In the genomic region with DNA sequence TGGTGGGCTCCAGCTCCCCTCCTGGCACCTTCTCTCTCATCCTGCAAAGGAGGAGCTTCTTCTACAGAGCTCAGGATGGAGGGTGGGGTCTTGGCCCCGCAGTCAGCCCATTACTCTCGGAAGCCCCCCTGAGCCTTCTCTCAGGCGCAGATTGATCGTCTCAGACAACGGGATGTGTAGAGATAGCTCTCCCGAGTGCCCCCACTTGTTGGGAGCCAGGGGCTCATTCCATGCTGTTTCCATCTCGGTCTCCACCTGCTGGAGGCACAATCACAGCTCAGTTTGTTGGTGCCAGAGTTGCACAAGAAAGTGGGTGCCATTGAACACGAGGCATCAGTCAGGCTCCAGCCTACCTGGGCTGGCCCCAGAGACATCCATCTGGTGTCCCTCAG, we compare ENCODE assay signal across 13 cellular contexts. TPM values are rescaled to one million over a fixed set of nuclear protein-coding genes. Genes with fewer than 3 reads are reported as not detected.
DNase-seq lines count a peak whose midpoint lies in the region; ATAC-seq and TF ChIP-seq lines count a peak whose summit lies in the region.
"Had no signal": no experiment of that assay in that cellular context is flagged by ENCODE, and none has a peak within 500 bp of the region (broad histone marks: within the 10 kb centered on the region; RNA-seq: fewer than 3 reads in every experiment).

No MANE protein-coding gene starts in this region.

- peaks cover 82% of the 10 kb centered on the region for H3K9me3 Mint-ChIP-seq in GM23338

- no peak overlapping the region for H3K27ac Mint-ChIP-seq in GM23338
- H3K27ac Mint-ChIP-seq: CD4-positive, alpha-beta T cell had no signal

- H3K4me1 ChIP-seq in GM23338 (ENCODE audit: insufficient read depth) (peaks cover 16% of the 10 kb centered on the region), esophagus muscularis mucosa (peaks cover 14 to 28% (median 19%) of the 10 kb centered on the region in 4 donors), rectal smooth muscle tissue (ENCODE audit: control insufficient read depth, insufficient read depth, low read length) (peaks cover 4% of the 10 kb centered on the region), smooth muscle cell (ENCODE audit: low read depth) (no peaks in the 10 kb centered on the region)

- H3K36me3 ChIP-seq in GM23338 (ENCODE audit: insufficient read depth) (no peaks in the 10 kb centered on the region), esophagus muscularis mucosa (no peaks in the 10 kb centered on the region), rectal smooth muscle tissue (ENCODE audit: control insufficient read depth, insufficient read depth, low read length) (no peaks in the 10 kb centered on the region), smooth muscle cell (ENCODE audit: low read depth) (no peaks in the 10 kb centered on the region)

- H3K9ac ChIP-seq in rectal smooth muscle tissue (ENCODE audit: low read length) (no peak overlapping the region), smooth muscle cell (ENCODE audit: low read depth) (no peak overlapping the region)
- H3K9ac ChIP-seq: SK-N-SH had no signal

- DNase-seq in 8988T (peak; percentile 55), GM23338 (ENCODE audit: low spot score) (no peak), esophagus muscularis mucosa (ENCODE audit: extremely low spot score) (no peak), smooth muscle cell (lab: John Stamatoyannopoulos, UW; ENCODE audit: unreplicated experiment) (no peak), NCI-H226 (no peak), hepatic stellate cell (ENCODE audit: low spot score) (no peak)
- DNase-seq: activated gamma-delta T cell; CD4-positive, alpha-beta T cell; SK-N-SH had no signal

- H3K4me3 Mint-ChIP-seq in GM23338 = peak overlapping the region; percentile 52; the same call in 1 of the 3 replicates
- H3K4me3 Mint-ChIP-seq: CD4-positive, alpha-beta T cell had no signal

- peak overlapping the region; percentile 79 for H3K27ac ChIP-seq in GM23338 (ENCODE audit: low read depth)
- H3K27ac ChIP-seq in esophagus muscularis mucosa (replicated peaks in 1 of 4) = peak overlapping the region; percentile 58 to 74 (median 70)
- no peak overlapping the region for H3K27ac ChIP-seq in rectal smooth muscle tissue (ENCODE audit: low read depth, low read length)
- no peak overlapping the region for H3K27ac ChIP-seq in smooth muscle cell (ENCODE audit: low read depth)

- TF ChIP-seq CTCF in GM23338 (conservative IDR thresholded peaks at IDR 0.05; ENCODE audit: low read depth in 2 of 2) = peak; percentile 49 to 52; a peak in 3 of 4 replicates
- TF ChIP-seq CTCF in esophagus muscularis mucosa (IDR thresholded peaks at IDR 0.05) = no peak
- TF ChIP-seq CTCF in smooth muscle cell (IDR thresholded peaks at IDR 0.05; ENCODE audit: borderline replicate concordance, insufficient read depth, poor library complexity, severe bottlenecking) = no peak

- peaks cover 36% of the 10 kb centered on the region for H3K36me3 Mint-ChIP-seq in GM23338 (ENCODE audit: low read depth)

- TF ChIP-seq POLR2A in esophagus muscularis mucosa (IDR thresholded peaks at IDR 0.05; ENCODE audit: low read depth) = no peak

- WGBS in esophagus muscularis mucosa = 63% methylated on average over 8 of the region's 8 CpGs
- WGBS in smooth muscle cell (ENCODE audit: low lambda C conversion rate) = 84% methylated on average over 8 of the region's 8 CpGs

- H3F3A ChIP-seq in GM23338 (replicated peaks; ENCODE audit: low read depth) (0 out of 2 replicates have a peak, but pooled peaks cover 4% of the 10 kb centered on the region), smooth muscle cell (ENCODE audit: low read depth) (no peaks in the 10 kb centered on the region)

- no peak for TF ChIP-seq EP300 in esophagus muscularis mucosa (IDR thresholded peaks at IDR 0.05)

- H3K4me3 ChIP-seq in GM23338 (peak overlapping the region; percentile 67), esophagus muscularis mucosa (peak overlapping the region; percentile 47 to 58 (median 49)), rectal smooth muscle tissue (ENCODE audit: low read length) (peak overlapping the region; percentile 44), smooth muscle cell (no peak overlapping the region)

- no peaks in the 10 kb centered on the region for H4K20me1 ChIP-seq in GM23338 (replicated peaks; ENCODE audit: insufficient read depth)
- H4K20me1 ChIP-seq in smooth muscle cell (ENCODE audit: low read depth) = no peaks in the 10 kb centered on the region

- ATAC-seq in GM23338 = no peak
- no peak for ATAC-seq in GM19023 (IDR thresholded peaks at IDR 0.05; ENCODE audit: unreplicated experiment)
- ATAC-seq: left lobe of liver had no signal

- H3K79me2 ChIP-seq in GM23338 (replicated peaks; ENCODE audit: insufficient read depth) = no peaks in the 10 kb centered on the region
- H3K79me2 ChIP-seq in smooth muscle cell (ENCODE audit: low read depth) = no peaks in the 10 kb centered on the region

- H3K9me3 ChIP-seq in esophagus muscularis mucosa (peaks cover 0 to 44% (median 11%) of the 10 kb centered on the region in 4 donors), smooth muscle cell (replicated peaks; ENCODE audit: low read depth) (no peaks in the 10 kb centered on the region)
- H3K9me3 ChIP-seq: SK-N-SH had no signal

- peaks cover 13% of the 10 kb centered on the region for H3K27me3 Mint-ChIP-seq in GM23338 (ENCODE audit: insufficient read depth, low read depth, poor library complexity)

- peaks cover 8% of the 10 kb centered on the region for H3K4me1 Mint-ChIP-seq in GM23338

- 0 out of 2 replicates have a peak, but pooled peaks cover 4% of the 10 kb centered on the region for H3K9me2 ChIP-seq in GM23338 (ENCODE audit: insufficient read depth)
- H3K9me2 ChIP-seq: SK-N-SH had no signal

- H2AFZ ChIP-seq in GM23338 = peak overlapping the region; percentile 99
- H2AFZ ChIP-seq in smooth muscle cell (ENCODE audit: low read depth) = no peak overlapping the region

- H3K27me3 ChIP-seq in GM23338 (ENCODE audit: insufficient read depth) (no peaks in the 10 kb centered on the region), esophagus muscularis mucosa (peaks cover 0 to 3% (median 0%) of the 10 kb centered on the region in 4 donors), rectal smooth muscle tissue (ENCODE audit: control insufficient read depth, insufficient read depth, low read length) (no peaks in the 10 kb centered on the region), smooth muscle cell (ENCODE audit: low read depth) (no peaks in the 10 kb centered on the region)

- H3K4me2 ChIP-seq in GM23338 = peak overlapping the region; percentile 91
- no peak overlapping the region for H3K4me2 ChIP-seq in smooth muscle cell
- H3K4me2 ChIP-seq: SK-N-SH had no signal

- intact Hi-C loops in esophagus muscularis mucosa (cut with DNase I) = no loop called here

TF ChIP-seq in GM23338, 12 proteins besides CTCF, POLR2A, EP300 and RAD21 (continues in another document):
- TF ChIP-seq, protein P1, sequence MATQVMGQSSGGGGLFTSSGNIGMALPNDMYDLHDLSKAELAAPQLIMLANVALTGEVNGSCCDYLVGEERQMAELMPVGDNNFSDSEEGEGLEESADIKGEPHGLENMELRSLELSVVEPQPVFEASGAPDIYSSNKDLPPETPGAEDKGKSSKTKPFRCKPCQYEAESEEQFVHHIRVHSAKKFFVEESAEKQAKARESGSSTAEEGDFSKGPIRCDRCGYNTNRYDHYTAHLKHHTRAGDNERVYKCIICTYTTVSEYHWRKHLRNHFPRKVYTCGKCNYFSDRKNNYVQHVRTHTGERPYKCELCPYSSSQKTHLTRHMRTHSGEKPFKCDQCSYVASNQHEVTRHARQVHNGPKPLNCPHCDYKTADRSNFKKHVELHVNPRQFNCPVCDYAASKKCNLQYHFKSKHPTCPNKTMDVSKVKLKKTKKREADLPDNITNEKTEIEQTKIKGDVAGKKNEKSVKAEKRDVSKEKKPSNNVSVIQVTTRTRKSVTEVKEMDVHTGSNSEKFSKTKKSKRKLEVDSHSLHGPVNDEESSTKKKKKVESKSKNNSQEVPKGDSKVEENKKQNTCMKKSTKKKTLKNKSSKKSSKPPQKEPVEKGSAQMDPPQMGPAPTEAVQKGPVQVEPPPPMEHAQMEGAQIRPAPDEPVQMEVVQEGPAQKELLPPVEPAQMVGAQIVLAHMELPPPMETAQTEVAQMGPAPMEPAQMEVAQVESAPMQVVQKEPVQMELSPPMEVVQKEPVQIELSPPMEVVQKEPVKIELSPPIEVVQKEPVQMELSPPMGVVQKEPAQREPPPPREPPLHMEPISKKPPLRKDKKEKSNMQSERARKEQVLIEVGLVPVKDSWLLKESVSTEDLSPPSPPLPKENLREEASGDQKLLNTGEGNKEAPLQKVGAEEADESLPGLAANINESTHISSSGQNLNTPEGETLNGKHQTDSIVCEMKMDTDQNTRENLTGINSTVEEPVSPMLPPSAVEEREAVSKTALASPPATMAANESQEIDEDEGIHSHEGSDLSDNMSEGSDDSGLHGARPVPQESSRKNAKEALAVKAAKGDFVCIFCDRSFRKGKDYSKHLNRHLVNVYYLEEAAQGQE (IDR thresholded peaks at IDR 0.05; ENCODE audit: unreplicated experiment) = no peak
- no peak for TF ChIP-seq JUNB (IDR thresholded peaks at IDR 0.05; ENCODE audit: unreplicated experiment)

RNA-seq across cellular contexts. Expression of a gene that starts 3.6 kb away (rescaled TPM):
- total RNA-seq in GM23338 (2014; rRNA removed; shearing (Covaris generic)) = 9.8 and 10.3 TPM in 2 replicates
- polyA plus RNA-seq in GM23338 (2016; fragmentation: Nextera tagmentation; extraction: Ambion mirVana) (2.8 and 4.8 TPM in 2 replicates), smooth muscle cell (3.2 and 3.6 TPM in 2 replicates)
- total RNA-seq in esophagus muscularis mucosa (1 to 10 TPM; 5.1 to 9.1 (median 6.6) TPM), smooth muscle cell (3.7 and 4.8 TPM in 2 replicates)

RNA-seq across cellular contexts. Expression of a gene that starts 21.7 kb away (rescaled TPM):
- total RNA-seq in GM23338 (2014; rRNA removed; shearing (Covaris generic)) = 0.93 and 1.5 TPM in 2 replicates
- polyA plus RNA-seq in GM23338 (2016; fragmentation: Nextera tagmentation; extraction: Ambion mirVana) (3.9 and 4.9 TPM in 2 replicates), smooth muscle cell (0.94 and 1.4 TPM in 2 replicates)
- total RNA-seq in esophagus muscularis mucosa (not detected), smooth muscle cell (1.8 TPM in 1 of 2 replicates, not detected in the other)
- total RNA-seq: CD4-positive, alpha-beta T cell; fibroblast of villous mesenchyme; left lobe of liver had no signal
- polyA plus RNA-seq: SK-N-SH had no signal

RNA-seq across cellular contexts. Expression of a gene that starts 42.6 kb away (rescaled TPM):
- 63.9 and 75.0 TPM in 2 replicates for total RNA-seq in GM23338 (2014; rRNA removed; shearing (Covaris generic))
- 25.1 and 29.1 TPM in 2 replicates for polyA plus RNA-seq in GM23338 (2016; fragmentation: Nextera tagmentation; extraction: Ambion mirVana)
- total RNA-seq in esophagus muscularis mucosa = 100 to 1,000 TPM in 3 of 4 donors, 10 to 100 TPM in 1; 93.0 to 141 (median 124) TPM
- 32.9 and 34.6 TPM in 2 replicates for total RNA-seq in smooth muscle cell
- 54.6 and 66.5 TPM in 2 replicates for polyA plus RNA-seq in smooth muscle cell

RNA-seq across cellular contexts. Expression of a gene that starts 52.9 kb away (rescaled TPM):
- total RNA-seq in GM23338 (2014; rRNA removed; shearing (Covaris generic)) = 54.4 and 55.6 TPM in 2 replicates
- polyA plus RNA-seq in GM23338 (2016; fragmentation: Nextera tagmentation; extraction: Ambion mirVana) (11.4 and 13.6 TPM in 2 replicates), smooth muscle cell (5.2 and 8.6 TPM in 2 replicates)
- total RNA-seq in esophagus muscularis mucosa (10 to 100 TPM in 3 of 4 donors, 1 to 10 TPM in 1; 7.6 to 23.3 (median 15.5) TPM), smooth muscle cell (15.7 and 18.6 TPM in 2 replicates)

Comparison
In these comparisons a context has a peak if more than half of its experiments do, and no peak if none do; other contexts are left out.
1. H3K27ac ChIP-seq: peak in GM23338 (single experiment) and esophagus muscularis mucosa (4 of 4); none in rectal smooth muscle tissue (single experiment) and smooth muscle cell (single experiment).
2. CTCF ChIP-seq: peak in GM23338 (2 of 2); none in esophagus muscularis mucosa (0 of 3) and smooth muscle cell (single experiment).